Comparison of ENCODE assay signal across 1 cellular context in genomic region chr21:28761709-28762356, GRCh38.
TF ChIP-seq lines count a peak whose summit lies in the region.

No MANE protein-coding gene starts in this region.

TF ChIP-seq in GM23338, 12 proteins besides CTCF, POLR2A, EP300 and RAD21 (continued from another document):
- TF ChIP-seq EZH2 (IDR thresholded peaks at IDR 0.05; ENCODE audit: low read depth, unreplicated experiment) (no peak), ZNF331 (CRISPR knock-in tag; IDR thresholded peaks at IDR 0.05; ENCODE audit: low read depth) (no peak), NANOG (IDR thresholded peaks at IDR 0.05; ENCODE audit: borderline replicate concordance) (no peak), ETS1 (IDR thresholded peaks at IDR 0.05) (no peak), JUNB (IDR thresholded peaks at IDR 0.05; ENCODE audit: unreplicated experiment) (no peak), EZH2phosphoT487 (IDR thresholded peaks at IDR 0.05; ENCODE audit: unreplicated experiment) (no peak), CREB1 (CRISPR knock-in tag; IDR thresholded peaks at IDR 0.05; ENCODE audit: low read depth) (no peak)
- TF ChIP-seq, protein P1, sequence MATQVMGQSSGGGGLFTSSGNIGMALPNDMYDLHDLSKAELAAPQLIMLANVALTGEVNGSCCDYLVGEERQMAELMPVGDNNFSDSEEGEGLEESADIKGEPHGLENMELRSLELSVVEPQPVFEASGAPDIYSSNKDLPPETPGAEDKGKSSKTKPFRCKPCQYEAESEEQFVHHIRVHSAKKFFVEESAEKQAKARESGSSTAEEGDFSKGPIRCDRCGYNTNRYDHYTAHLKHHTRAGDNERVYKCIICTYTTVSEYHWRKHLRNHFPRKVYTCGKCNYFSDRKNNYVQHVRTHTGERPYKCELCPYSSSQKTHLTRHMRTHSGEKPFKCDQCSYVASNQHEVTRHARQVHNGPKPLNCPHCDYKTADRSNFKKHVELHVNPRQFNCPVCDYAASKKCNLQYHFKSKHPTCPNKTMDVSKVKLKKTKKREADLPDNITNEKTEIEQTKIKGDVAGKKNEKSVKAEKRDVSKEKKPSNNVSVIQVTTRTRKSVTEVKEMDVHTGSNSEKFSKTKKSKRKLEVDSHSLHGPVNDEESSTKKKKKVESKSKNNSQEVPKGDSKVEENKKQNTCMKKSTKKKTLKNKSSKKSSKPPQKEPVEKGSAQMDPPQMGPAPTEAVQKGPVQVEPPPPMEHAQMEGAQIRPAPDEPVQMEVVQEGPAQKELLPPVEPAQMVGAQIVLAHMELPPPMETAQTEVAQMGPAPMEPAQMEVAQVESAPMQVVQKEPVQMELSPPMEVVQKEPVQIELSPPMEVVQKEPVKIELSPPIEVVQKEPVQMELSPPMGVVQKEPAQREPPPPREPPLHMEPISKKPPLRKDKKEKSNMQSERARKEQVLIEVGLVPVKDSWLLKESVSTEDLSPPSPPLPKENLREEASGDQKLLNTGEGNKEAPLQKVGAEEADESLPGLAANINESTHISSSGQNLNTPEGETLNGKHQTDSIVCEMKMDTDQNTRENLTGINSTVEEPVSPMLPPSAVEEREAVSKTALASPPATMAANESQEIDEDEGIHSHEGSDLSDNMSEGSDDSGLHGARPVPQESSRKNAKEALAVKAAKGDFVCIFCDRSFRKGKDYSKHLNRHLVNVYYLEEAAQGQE (IDR thresholded peaks at IDR 0.05; ENCODE audit: unreplicated experiment): no peak
TF ChIP-seq in GM23338: peak in this region for 0.
